In the genomic region with DNA sequence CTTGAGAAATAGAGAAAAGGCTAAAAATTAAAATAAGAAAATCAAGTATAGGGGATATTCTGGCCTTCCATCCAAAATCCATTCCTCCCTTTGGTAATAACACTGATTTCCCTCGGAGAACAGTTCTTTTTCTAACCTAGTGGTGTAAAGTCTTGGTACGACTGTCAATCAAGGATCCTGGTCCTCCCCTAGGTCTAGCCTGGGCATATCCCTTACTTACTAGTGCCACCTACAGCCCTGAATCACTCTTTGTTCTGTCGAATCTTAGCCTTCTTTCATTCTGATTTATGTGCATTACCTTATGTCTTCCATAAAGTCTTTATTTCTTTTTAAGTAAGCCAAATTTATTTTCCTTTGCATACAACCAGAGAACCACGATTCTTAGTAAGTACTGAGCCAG, we compare ENCODE assay signal across 8 cellular contexts.
DNase-seq lines count a peak whose midpoint lies in the region; ATAC-seq, FAIRE-seq and TF ChIP-seq lines count a peak whose summit lies in the region.

No MANE protein-coding gene starts in this region.

- POLR2A ChIA-PET in naive thymus-derived CD4-positive, alpha-beta T cell (lab: Charles Lee) = no interaction called here

- CTCF ChIA-PET in naive thymus-derived CD4-positive, alpha-beta T cell (lab: Charles Lee) = no interaction called here

- no peak overlapping the region for H3K27ac ChIP-seq in small intestine (ENCODE audit: low read depth in 1 of 2, low read length in 1 of 2)
- no peak overlapping the region for H3K27ac ChIP-seq in naive thymus-derived CD4-positive, alpha-beta T cell (ENCODE audit: low read depth, low read length)

- no peaks in the 10 kb centered on the region for H3K9me3 ChIP-seq in small intestine (ENCODE audit: control insufficient read depth, low read depth)
- H3K9me3 ChIP-seq in naive thymus-derived CD4-positive, alpha-beta T cell (ENCODE audit: control insufficient read depth in 2 of 3, low read length in 3 of 3) = no peaks in the 10 kb centered on the region

- WGBS in small intestine, 3 donors = 30 to 37% (median 33%) methylated on average over 4 of the region's 4 CpGs

- intact Hi-C loops in naive thymus-derived CD4-positive, alpha-beta T cell (cut with micrococcal nuclease) = no loop called here

- no peaks in the 10 kb centered on the region for H3K27me3 Mint-ChIP-seq in naive thymus-derived CD4-positive, alpha-beta T cell

- H3K27me3 ChIP-seq in small intestine (ENCODE audit: control insufficient read depth in 2 of 2, insufficient read depth in 2 of 2, low read length in 2 of 2) = no peaks in the 10 kb centered on the region
- H3K27me3 ChIP-seq in naive thymus-derived CD4-positive, alpha-beta T cell (ENCODE audit: control insufficient read depth in 2 of 2, insufficient read depth in 2 of 2, low read length in 2 of 2) = no peaks in the 10 kb centered on the region

- ATAC-seq in GM18519 (IDR thresholded peaks at IDR 0.05; ENCODE audit: low FRiP score, unreplicated experiment) = no peak
- no peak for ATAC-seq in naive thymus-derived CD4-positive, alpha-beta T cell

- H3K4me3 ChIP-seq in LNCaP clone FGC (ENCODE audit: low read depth, low read length) = no peak overlapping the region
- no peak overlapping the region for H3K4me3 ChIP-seq in small intestine (ENCODE audit: low read depth in 1 of 2, low read length in 2 of 2)
- no peak overlapping the region for H3K4me3 ChIP-seq in naive thymus-derived CD4-positive, alpha-beta T cell (ENCODE audit: low read length)

- H3K36me3 Mint-ChIP-seq in naive thymus-derived CD4-positive, alpha-beta T cell = no peaks in the 10 kb centered on the region

- no peak overlapping the region for H3K4me3 Mint-ChIP-seq in naive thymus-derived CD4-positive, alpha-beta T cell

- no peaks in the 10 kb centered on the region for H3K36me3 ChIP-seq in small intestine (ENCODE audit: control insufficient read depth in 2 of 2, insufficient read depth in 2 of 2, low read length in 2 of 2)
- H3K36me3 ChIP-seq in naive thymus-derived CD4-positive, alpha-beta T cell (ENCODE audit: control insufficient read depth in 2 of 3, insufficient read depth in 3 of 3, low read length in 3 of 3) = no peaks in the 10 kb centered on the region

- no peak for FAIRE-seq in small intestine (lab: Jason Lieb, UNC)

- TF ChIP-seq CTCF in LNCaP clone FGC (IDR thresholded peaks at IDR 0.05; ENCODE audit: control insufficient read depth, extremely low read depth, insufficient read depth) = peak; percentile 52

- no peaks in the 10 kb centered on the region for H3K4me1 Mint-ChIP-seq in naive thymus-derived CD4-positive, alpha-beta T cell

- DNase-seq in NCI-H748 (lab: John Stamatoyannopoulos, UW; ENCODE audit: unreplicated experiment) (peak; percentile 1), NCI-H748 treated with DMSO at 0.1 percent for 48 hours (lab: John Stamatoyannopoulos, UW) (no peak), LNCaP clone FGC (ENCODE audit: low read depth) (peak; percentile 15), cerebellum (ENCODE audit: low spot score) (peak; percentile 4), small intestine (peak; percentile 17), C1 segment of cervical spinal cord (lab: John Stamatoyannopoulos, UW) (no peak)
- DNase-seq in naive thymus-derived CD4-positive, alpha-beta T cell = no peak

- no peaks in the 10 kb centered on the region for H3K4me1 ChIP-seq in small intestine (ENCODE audit: control insufficient read depth in 2 of 2, insufficient read depth in 1 of 2, low read depth in 1 of 2, low read length in 1 of 2)
- no peaks in the 10 kb centered on the region for H3K4me1 ChIP-seq in naive thymus-derived CD4-positive, alpha-beta T cell (ENCODE audit: control insufficient read depth in 2 of 2, insufficient read depth in 2 of 2, low read length in 2 of 2)

- H3K9me3 Mint-ChIP-seq in naive thymus-derived CD4-positive, alpha-beta T cell = peaks cover 0 to 12% (median 4%) of the 10 kb centered on the region in 11 donors

- no peak overlapping the region for H3K27ac Mint-ChIP-seq in naive thymus-derived CD4-positive, alpha-beta T cell

Comparison
In these comparisons a context has a peak if more than half of its experiments do, and no peak if none do; other contexts are left out.
1. DNase-seq: peak in NCI-H748 (single experiment), LNCaP clone FGC (single experiment), cerebellum (single experiment) and small intestine (single experiment); none in NCI-H748 treated with DMSO at 0.1 percent for 48 hours (single experiment), C1 segment of cervical spinal cord (0 of 14) and naive thymus-derived CD4-positive, alpha-beta T cell (0 of 9).